In genomic region chr16:89172901-89173628, GRCh38 we compare ENCODE assay signal across 2 cellular contexts.
TF ChIP-seq lines count a peak whose summit lies in the region.

No MANE protein-coding gene starts in this region.

TF ChIP-seq in GM23338, 12 proteins besides CTCF, POLR2A, EP300 and RAD21:
- TF ChIP-seq POLR2AphosphoS5 (IDR thresholded peaks at IDR 0.05; ENCODE audit: low read depth), result no peak
- no peak for TF ChIP-seq NANOG (IDR thresholded peaks at IDR 0.05; ENCODE audit: borderline replicate concordance)
- no peak for TF ChIP-seq ZNF462 (CRISPR knock-in tag; IDR thresholded peaks at IDR 0.05)
- TF ChIP-seq EZH2phosphoT487 (IDR thresholded peaks at IDR 0.05; ENCODE audit: unreplicated experiment), result no peak
- no peak for TF ChIP-seq ETS1 (IDR thresholded peaks at IDR 0.05)
- no peak for TF ChIP-seq EZH2 (IDR thresholded peaks at IDR 0.05; ENCODE audit: low read depth, unreplicated experiment)
- no peak for TF ChIP-seq ZNF331 (CRISPR knock-in tag; IDR thresholded peaks at IDR 0.05; ENCODE audit: low read depth)
- no peak for TF ChIP-seq JUNB (IDR thresholded peaks at IDR 0.05; ENCODE audit: unreplicated experiment)

TF ChIP-seq in HepG2, 621 proteins besides CTCF, POLR2A, EP300 and RAD21:
- TF ChIP-seq NKX3-1 (CRISPR knock-in tag; IDR thresholded peaks at IDR 0.05) (no peak), HNRNPL (IDR thresholded peaks at IDR 0.05; ENCODE audit: low read depth, low read length) (0 out of 2 replicates have a peak, but pooled peaks have one; percentile 15), BRCA1 (CRISPR knock-in tag; IDR thresholded peaks at IDR 0.05) (no peak), EED (CRISPR knock-in tag; IDR thresholded peaks at IDR 0.05) (0 out of 2 replicates have a peak, but pooled peaks have one; percentile 27), ZEB1 (IDR thresholded peaks at IDR 0.05; ENCODE audit: insufficient replicate concordance, low read depth) (no peak), ZKSCAN8 (CRISPR knock-in tag; IDR thresholded peaks at IDR 0.05; ENCODE audit: borderline replicate concordance) (no peak), ZNF136 (CRISPR knock-in tag; IDR thresholded peaks at IDR 0.05; ENCODE audit: low read depth) (no peak), SYNCRIP (IDR thresholded peaks at IDR 0.05; ENCODE audit: insufficient read depth, low read depth, low read length) (no peak), FOXP1 (IDR thresholded peaks at IDR 0.05) (no peak), FOXP1 (CRISPR knock-in tag; IDR thresholded peaks at IDR 0.05) (no peak), CSRNP2 (CRISPR knock-in tag; conservative IDR thresholded peaks at IDR 0.05; ENCODE audit: low read depth) (no peak), TFAP4 (IDR thresholded peaks at IDR 0.05; ENCODE audit: borderline replicate concordance, low read depth) (no peak)
TF ChIP-seq in HepG2: peak in this region for 2.
